ENCODE assay signal across 26 cellular contexts in genomic region chr2:173300458-173300857, GRCh38.
"Had no signal": no experiment of that assay in that cellular context is flagged by ENCODE, and none has a peak within 500 bp of the region (broad histone marks: within the 10 kb centered on the region; RNA-seq: fewer than 3 reads in every experiment).

No MANE protein-coding gene starts in this region.

- DNase-seq: activated CD4-positive, alpha-beta T cell treated with anti-CD3 and anti-CD28 coated beads for 36 hours; activated CD4-positive, CD25-positive, alpha-beta regulatory T cell; activated naive CD4-positive, alpha-beta T cell; activated T-cell treated with anti-CD3 and anti-CD28 coated beads for 4 hours; activated T-cell treated with anti-CD3 and anti-CD28 coated beads, Interleukin-2, amount 50 U/mL, for 72 hours; anterior cingulate cortex; dermis blood vessel endothelial cell; effector CD8-positive, alpha-beta T cell; left cardiac atrium; mammary epithelial cell; midbrain; naive thymus-derived CD4-positive, alpha-beta T cell; ovary; psoas muscle; stimulated activated CD4-positive, alpha-beta T cell treated with anti-CD3 and anti-CD28 coated beads, Interleukin-1b, Interleukin-23, amount 100 ng/mL, for 48 hours; stimulated activated CD4-positive, alpha-beta T cell treated with anti-CD3 and anti-CD28 coated beads, Interleukin-4, amount 100 ng/mL, for 4 hours; stimulated activated CD8-positive, alpha-beta memory T cell treated with anti-CD3 and anti-CD28 coated beads, Interleukin-4, amount 100 ng/mL, for 48 hours; stomach; T-helper 17 cell; T1000; tibial artery had no signal

- ATAC-seq: activated CD4-positive, alpha-beta T cell treated with anti-CD3 and anti-CD28 coated beads for 36 hours; activated T-cell treated with anti-CD3 and anti-CD28 coated beads, Interleukin-2, amount 50 U/mL, for 72 hours; left cardiac atrium; naive thymus-derived CD4-positive, alpha-beta T cell; psoas muscle; stimulated activated memory B cell treated with anti-CD40 and anti-IgM and Interleukin-4, amounts not matched to agents 10 μg/mL and 1 μg/mL and 100 μg/mL, for 72 hours; T-helper 17 cell had no signal

- FAIRE-seq: colon, frontal cortex, keratinocyte had no signal

- H3K4me2 ChIP-seq: smooth muscle cell had no signal

- H3K36me3 ChIP-seq: ovary, stomach, tibial artery had no signal

- H3K27me3 ChIP-seq: ovary, stomach, tibial artery had no signal

- H3K27ac ChIP-seq: ovary, psoas muscle, stomach, tibial artery had no signal

- H3K4me3 ChIP-seq: ovary, psoas muscle, smooth muscle cell, stomach, tibial artery had no signal

- H3K4me1 ChIP-seq: psoas muscle, stomach, tibial artery had no signal
